In genomic region chr4:147733614-147734344, GRCh38 we compare ENCODE assay signal across 8 cellular contexts. TPM values are rescaled to one million over a fixed set of nuclear protein-coding genes. Genes with fewer than 3 reads are reported as not detected.
DNase-seq lines count a peak whose midpoint lies in the region; FAIRE-seq and TF ChIP-seq lines count a peak whose summit lies in the region.

No MANE protein-coding gene starts in this region.

- TF ChIP-seq CTCF in retinal pigment epithelial cell (conservative IDR thresholded peaks at IDR 0.05; ENCODE audit: low read depth, low read length), result no peak

- H3K9me3 ChIP-seq in ES-I3 (ENCODE audit: control insufficient read depth, insufficient read depth, low read length) (no peaks in the 10 kb centered on the region), SJSA1 (replicated peaks) (no peaks in the 10 kb centered on the region), small intestine (ENCODE audit: control insufficient read depth, low read depth) (no peaks in the 10 kb centered on the region)

- H3K9ac ChIP-seq in ES-I3 (ENCODE audit: low read depth, low read length), result peak overlapping the region; percentile 93; the same call in 1 of the 2 replicates

- H3K4me1 ChIP-seq in ES-I3 (ENCODE audit: insufficient read depth, low read length) (peaks cover 29% of the 10 kb centered on the region), SJSA1 (replicated peaks) (peaks cover 60% of the 10 kb centered on the region), small intestine (ENCODE audit: control insufficient read depth in 2 of 2, insufficient read depth in 1 of 2, low read depth in 1 of 2, low read length in 1 of 2) (peaks cover 0 to 2% of the 10 kb centered on the region in 2 donors)

- WGBS in small intestine, 3 donors, result 49 to 57% (median 50%) methylated on average over 11 of the region's 11 CpGs

- H3K27me3 ChIP-seq in SJSA1 (replicated peaks), result no peaks in the 10 kb centered on the region
- no peaks in the 10 kb centered on the region for H3K27me3 ChIP-seq in small intestine (ENCODE audit: control insufficient read depth in 2 of 2, insufficient read depth in 2 of 2, low read length in 2 of 2)

- H3K36me3 ChIP-seq in ES-I3 (ENCODE audit: insufficient read depth, low read length) (no peaks in the 10 kb centered on the region), SJSA1 (peaks cover 6% of the 10 kb centered on the region), small intestine (ENCODE audit: control insufficient read depth in 2 of 2, insufficient read depth in 2 of 2, low read length in 2 of 2) (no peaks in the 10 kb centered on the region)

- peak overlapping the region; percentile 91 for H3K4me3 ChIP-seq in SJSA1
- H3K4me3 ChIP-seq in retinal pigment epithelial cell (ENCODE audit: low read length), result peak overlapping the region; percentile 89
- H3K4me3 ChIP-seq in small intestine (ENCODE audit: low read depth in 1 of 2, low read length in 2 of 2), result peak overlapping the region in 1 of 2 donors; percentile 4

- FAIRE-seq in small intestine (lab: Jason Lieb, UNC), result no peak

- H3K27ac ChIP-seq in SJSA1, result no peak overlapping the region
- peak overlapping the region in 1 of 2 donors; percentile 95 for H3K27ac ChIP-seq in small intestine (ENCODE audit: low read depth in 1 of 2, low read length in 1 of 2)

- DNase-seq in SJSA1 (ENCODE audit: low read depth in 1 of 2, low spot score in 2 of 2) (no peak), fibroblast of peridontal ligament (ENCODE audit: extremely low read depth) (peak; percentile 77), retinal pigment epithelial cell (ENCODE audit: low read depth) (no peak), small intestine (no peak), LoVo (ENCODE audit: low spot score) (no peak), COLO668 (lab: John Stamatoyannopoulos, UW; ENCODE audit: unreplicated experiment) (no peak)
- no peak for DNase-seq in stimulated activated CD4-positive, alpha-beta T cell treated with anti-CD3 and anti-CD28 coated beads, Interleukin-1b, Interleukin-23, amount 100 ng/mL, for 48 hours

RNA-seq across cellular contexts. Expression of gene ARHGAP10, which starts 1.9 kb away (rescaled TPM):
- 24.5 and 36.9 TPM in 2 replicates for total RNA-seq in SJSA1 (2014; rRNA removed; shearing (Covaris generic))
- polyA plus RNA-seq in small intestine, result 1 to 10 TPM; 3.4 to 9.7 (median 3.8) TPM

RNA-seq across cellular contexts. Expression of gene PRMT9, which starts 49.8 kb away (rescaled TPM):
- total RNA-seq in SJSA1 (2014; rRNA removed; shearing (Covaris generic)), result 7.4 and 7.8 TPM in 2 replicates
- 1 to 10 TPM; 1.9 to 4.2 (median 2.9) TPM for polyA plus RNA-seq in small intestine
